In the genomic region with DNA sequence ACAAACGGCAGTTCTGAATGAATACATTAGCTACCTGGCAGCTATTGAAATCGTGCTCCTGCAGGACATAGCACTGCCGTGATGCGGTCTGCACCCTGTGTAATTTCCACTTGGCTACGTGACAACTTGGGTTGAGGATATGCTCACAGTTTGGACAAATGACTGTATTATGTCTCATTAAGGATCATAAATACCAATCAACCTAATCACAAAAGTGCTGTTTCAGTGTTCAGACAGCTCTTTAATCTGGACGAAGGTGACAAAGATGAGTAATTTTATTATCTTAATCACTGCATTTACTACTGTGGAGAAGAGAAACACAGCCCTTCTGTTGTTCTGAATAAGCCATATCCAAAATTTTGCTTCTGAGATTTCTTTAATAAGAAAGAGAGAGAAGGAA, we compare ENCODE assay signal across 1 cellular context.
TF ChIP-seq lines count a peak whose summit lies in the region.

No MANE protein-coding gene starts in this region.

TF ChIP-seq in H1, 55 proteins besides CTCF, POLR2A, EP300 and RAD21 (continued from another document):
- TF ChIP-seq CHD7 (IDR thresholded peaks at IDR 0.05; ENCODE audit: insufficient replicate concordance, low read length) (no peak), BCL11A (IDR thresholded peaks at IDR 0.05; ENCODE audit: low read depth in 2 of 2, low read length in 2 of 2) (no peak), TBP (IDR thresholded peaks at IDR 0.05; ENCODE audit: low read depth, low read length) (no peak), CBX8 (IDR thresholded peaks at IDR 0.05; ENCODE audit: borderline replicate concordance, low read depth, low read length) (no peak), SP2 (IDR thresholded peaks at IDR 0.05; ENCODE audit: low read length) (no peak), CEBPB (IDR thresholded peaks at IDR 0.05; ENCODE audit: low read depth, low read length) (no peak), ZNF274 (IDR thresholded peaks at IDR 0.05; ENCODE audit: borderline replicate concordance, extremely low read depth, low read length) (no peak), CTBP2 (IDR thresholded peaks at IDR 0.05; ENCODE audit: borderline replicate concordance, insufficient read depth, insufficient read length, low read length) (no peak), MAFK (IDR thresholded peaks at IDR 0.05; ENCODE audit: low read depth, low read length) (no peak), SAP30 (IDR thresholded peaks at IDR 0.05; ENCODE audit: insufficient read depth, insufficient replicate concordance, low read length) (no peak), BACH1 (IDR thresholded peaks at IDR 0.05; ENCODE audit: low read length) (no peak), RFX5 (IDR thresholded peaks at IDR 0.05; ENCODE audit: borderline replicate concordance, low read depth, low read length) (no peak), FOSL1 (IDR thresholded peaks at IDR 0.05; ENCODE audit: insufficient read depth, low read depth, low read length) (no peak), RBBP5 (IDR thresholded peaks at IDR 0.05; ENCODE audit: borderline replicate concordance, low read depth, low read length) (no peak), KDM1A (IDR thresholded peaks at IDR 0.05; ENCODE audit: borderline replicate concordance, low read length) (no peak), CHD1 (IDR thresholded peaks at IDR 0.05; ENCODE audit: low read depth, low read length) (no peak), RXRA (IDR thresholded peaks at IDR 0.05; ENCODE audit: insufficient read depth, low read depth, low read length) (no peak)
- TF ChIP-seq, protein P1, sequence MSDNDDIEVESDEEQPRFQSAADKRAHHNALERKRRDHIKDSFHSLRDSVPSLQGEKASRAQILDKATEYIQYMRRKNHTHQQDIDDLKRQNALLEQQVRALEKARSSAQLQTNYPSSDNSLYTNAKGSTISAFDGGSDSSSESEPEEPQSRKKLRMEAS (IDR thresholded peaks at IDR 0.05) = no peak
- TF ChIP-seq, protein P2, sequence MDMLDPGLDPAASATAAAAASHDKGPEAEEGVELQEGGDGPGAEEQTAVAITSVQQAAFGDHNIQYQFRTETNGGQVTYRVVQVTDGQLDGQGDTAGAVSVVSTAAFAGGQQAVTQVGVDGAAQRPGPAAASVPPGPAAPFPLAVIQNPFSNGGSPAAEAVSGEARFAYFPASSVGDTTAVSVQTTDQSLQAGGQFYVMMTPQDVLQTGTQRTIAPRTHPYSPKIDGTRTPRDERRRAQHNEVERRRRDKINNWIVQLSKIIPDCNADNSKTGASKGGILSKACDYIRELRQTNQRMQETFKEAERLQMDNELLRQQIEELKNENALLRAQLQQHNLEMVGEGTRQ (IDR thresholded peaks at IDR 0.05; ENCODE audit: low read length) = no peak
